ENCODE assay signal across 1 cellular context in the genomic region with DNA sequence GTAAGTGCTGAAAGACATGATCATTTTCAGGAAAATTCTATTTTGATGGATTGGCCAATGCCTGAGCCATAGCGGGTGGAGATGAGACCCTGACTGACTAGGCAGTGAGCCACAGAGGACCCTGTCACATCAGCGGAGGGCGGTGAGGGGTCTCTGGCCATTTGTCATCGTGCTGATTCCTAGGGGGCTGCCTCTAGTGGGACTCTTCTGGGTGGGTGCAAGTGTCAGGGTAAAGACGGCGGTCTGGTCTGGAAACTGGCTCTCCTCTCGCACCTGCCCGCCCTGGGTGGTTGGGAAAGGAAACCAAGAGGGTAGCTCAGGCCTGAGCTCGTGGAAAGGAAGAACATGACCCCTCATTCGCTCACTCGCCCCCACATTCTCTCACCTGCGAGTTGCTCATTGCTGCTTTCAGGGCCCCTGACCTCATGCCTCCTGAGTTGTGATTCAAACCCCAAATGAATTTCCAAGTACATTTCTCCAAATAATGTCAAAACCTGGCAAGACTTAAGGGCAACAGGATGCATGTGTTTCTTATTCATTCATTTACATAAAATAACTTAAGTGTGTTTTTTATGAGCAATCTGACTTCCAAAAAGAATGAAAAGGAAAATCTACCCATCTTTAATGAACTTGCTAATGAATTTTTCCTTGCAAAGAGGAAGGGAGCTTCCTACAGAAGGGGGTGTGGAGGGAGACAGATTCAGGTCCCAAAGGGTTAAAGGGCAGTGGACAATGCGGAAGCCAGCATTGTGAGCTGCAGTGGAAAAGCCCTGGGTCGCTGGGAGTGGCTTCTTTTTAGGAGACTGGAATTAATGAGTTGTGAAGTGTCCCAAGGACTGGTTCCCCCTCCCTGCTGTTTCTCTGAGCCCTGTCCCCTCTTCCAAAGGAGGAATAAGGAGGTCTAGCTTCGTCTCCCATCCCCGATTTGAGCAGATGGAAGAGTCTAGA.
TF ChIP-seq lines count a peak whose summit lies in the region.

No MANE protein-coding gene starts in this region.

TF ChIP-seq in HEK293, 187 proteins besides CTCF, POLR2A, EP300 and RAD21 (continued from another document):
- TF ChIP-seq PRDM10 (tag by site-specific recombination; IDR thresholded peaks at IDR 0.05) = 0 out of 2 replicates have a peak, but pooled peaks have one; percentile 23
